Comparison of ENCODE assay signal across 1 cellular context in the genomic region with DNA sequence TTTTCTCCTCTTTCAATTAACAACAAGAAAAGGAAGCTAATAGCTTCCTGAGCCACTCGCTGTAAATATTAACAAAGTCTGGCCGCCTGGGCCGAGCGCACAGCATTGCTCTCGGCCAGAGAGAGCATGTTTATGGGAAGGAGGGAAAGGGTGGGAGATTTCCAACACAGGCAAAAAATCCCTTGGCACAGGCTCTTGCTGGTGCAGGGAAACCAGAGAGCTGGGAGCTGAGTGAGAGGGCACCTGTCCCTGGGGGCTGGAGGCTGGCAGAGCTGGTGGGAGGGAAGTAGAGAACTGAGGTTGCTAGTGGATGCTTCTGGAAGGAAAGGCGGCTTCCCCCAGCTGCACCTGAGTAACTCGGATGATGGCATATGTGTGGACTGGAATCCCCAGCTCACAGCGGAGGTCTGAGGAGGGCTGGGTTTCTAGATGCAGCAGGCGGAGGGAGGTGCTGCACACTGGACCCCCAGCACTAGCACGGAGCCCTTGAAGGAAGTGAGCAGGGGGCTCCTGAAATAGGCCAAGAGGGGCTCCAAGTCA.
TF ChIP-seq lines count a peak whose summit lies in the region.

No MANE protein-coding gene starts in this region.

TF ChIP-seq in IMR-90, 13 proteins besides CTCF, POLR2A, EP300 and RAD21 (continued from another document):
- TF ChIP-seq BHLHE40 (IDR thresholded peaks at IDR 0.05; ENCODE audit: low read depth, low read length) (no peak), MAZ (IDR thresholded peaks at IDR 0.05; ENCODE audit: borderline replicate concordance, low read depth, low read length) (no peak), ELK1 (IDR thresholded peaks at IDR 0.05; ENCODE audit: borderline replicate concordance, low read depth, low read length) (no peak), RCOR1 (IDR thresholded peaks at IDR 0.05; ENCODE audit: insufficient replicate concordance, low read length) (no peak)
